In the genomic region with DNA sequence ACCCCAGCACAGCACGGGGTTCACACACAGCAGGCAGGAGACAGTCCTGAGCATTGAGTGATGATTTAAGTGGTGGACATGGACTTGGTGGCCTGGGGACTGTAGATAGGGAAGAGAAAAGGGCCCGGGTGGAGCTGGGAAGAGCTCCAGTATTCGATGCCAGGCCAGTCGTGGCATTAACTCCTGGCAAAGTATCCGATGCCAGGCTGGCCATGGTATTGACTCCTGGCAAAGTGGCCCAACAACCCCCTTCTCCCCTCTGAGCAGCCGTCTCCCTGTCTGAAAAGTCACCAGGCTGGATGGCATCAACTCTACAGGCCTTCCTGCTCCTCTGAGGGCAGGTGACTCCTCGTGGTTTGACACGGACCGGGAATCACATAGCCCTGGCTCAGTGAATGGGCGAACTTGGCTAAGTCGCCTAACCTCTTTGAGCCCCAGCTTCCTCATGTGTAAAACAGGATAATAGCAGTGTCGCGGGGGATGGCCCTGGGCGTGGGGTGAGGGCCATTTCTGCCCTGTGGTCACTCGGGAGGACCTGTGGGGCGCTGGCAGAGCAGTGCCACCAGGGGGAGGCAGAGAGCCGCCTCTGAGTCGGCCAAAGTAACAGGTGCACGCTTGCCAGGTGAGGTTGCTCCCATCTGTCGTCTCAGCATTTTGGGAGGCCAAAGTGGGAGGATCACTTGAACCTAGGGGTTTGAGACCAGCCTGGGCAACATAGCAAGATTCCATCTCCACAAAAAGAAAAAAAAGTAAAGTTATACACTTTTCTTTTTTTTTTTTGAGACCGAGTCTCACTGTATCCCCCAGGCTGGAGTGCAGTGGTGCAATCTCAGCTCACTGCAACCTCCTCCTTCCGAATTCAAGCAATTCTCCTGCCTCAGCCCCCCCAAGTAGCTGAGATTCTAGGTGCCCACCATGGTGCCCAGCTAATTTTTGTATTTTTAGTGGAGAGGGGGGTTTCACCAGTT, we compare ENCODE assay signal across 1 cellular context.
A peak's percentile ranks its signal among the peaks of the same experiment; 100 is the strongest.
TF ChIP-seq lines count a peak whose summit lies in the region.

No MANE protein-coding gene starts in this region.

TF ChIP-seq in SK-N-SH, 30 proteins besides CTCF, POLR2A, EP300 and RAD21:
- TF ChIP-seq SMC3 (IDR thresholded peaks at IDR 0.05; ENCODE audit: low read depth, low read length) (peak; percentile 99), CHD2 (IDR thresholded peaks at IDR 0.05; ENCODE audit: low read length, partially characterized antibody) (no peak)
TF ChIP-seq in SK-N-SH: peak in this region for 1.
